In the genomic region with DNA sequence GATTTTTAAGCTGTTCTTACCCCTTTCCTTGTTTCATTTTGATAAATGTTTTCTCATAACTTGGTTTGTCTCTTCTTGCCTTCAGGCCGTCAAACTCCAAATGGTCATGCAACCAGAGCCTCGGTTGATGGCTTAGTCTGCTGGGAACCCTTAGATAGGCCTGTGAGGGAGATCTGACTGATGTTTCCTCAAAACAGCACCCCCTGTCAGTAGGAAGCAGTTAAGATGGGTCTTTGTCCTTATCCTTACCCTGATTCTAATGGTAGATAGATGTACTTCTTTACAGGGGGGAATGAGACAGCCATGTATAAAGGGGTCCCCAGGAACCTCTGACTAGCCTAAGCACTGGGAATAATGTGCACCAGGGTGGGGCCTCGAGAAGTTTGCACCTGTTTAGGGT, we compare ENCODE assay signal across 1 cellular context.
TF ChIP-seq lines count a peak whose summit lies in the region.

No MANE protein-coding gene starts in this region.

TF ChIP-seq in HCT116, 20 proteins besides CTCF, POLR2A, EP300 and RAD21 (continued from another document):
- no peak for TF ChIP-seq SRF (IDR thresholded peaks at IDR 0.05; ENCODE audit: low read depth)
- no peak for TF ChIP-seq CEBPB (IDR thresholded peaks at IDR 0.05; ENCODE audit: low read depth)
- TF ChIP-seq JUND (IDR thresholded peaks at IDR 0.05), result no peak
- TF ChIP-seq, protein P1, sequence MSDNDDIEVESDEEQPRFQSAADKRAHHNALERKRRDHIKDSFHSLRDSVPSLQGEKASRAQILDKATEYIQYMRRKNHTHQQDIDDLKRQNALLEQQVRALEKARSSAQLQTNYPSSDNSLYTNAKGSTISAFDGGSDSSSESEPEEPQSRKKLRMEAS (IDR thresholded peaks at IDR 0.05), result no peak
- no peak for TF ChIP-seq EZH2phosphoT487 (IDR thresholded peaks at IDR 0.05; ENCODE audit: borderline replicate concordance)
- TF ChIP-seq, protein P2, sequence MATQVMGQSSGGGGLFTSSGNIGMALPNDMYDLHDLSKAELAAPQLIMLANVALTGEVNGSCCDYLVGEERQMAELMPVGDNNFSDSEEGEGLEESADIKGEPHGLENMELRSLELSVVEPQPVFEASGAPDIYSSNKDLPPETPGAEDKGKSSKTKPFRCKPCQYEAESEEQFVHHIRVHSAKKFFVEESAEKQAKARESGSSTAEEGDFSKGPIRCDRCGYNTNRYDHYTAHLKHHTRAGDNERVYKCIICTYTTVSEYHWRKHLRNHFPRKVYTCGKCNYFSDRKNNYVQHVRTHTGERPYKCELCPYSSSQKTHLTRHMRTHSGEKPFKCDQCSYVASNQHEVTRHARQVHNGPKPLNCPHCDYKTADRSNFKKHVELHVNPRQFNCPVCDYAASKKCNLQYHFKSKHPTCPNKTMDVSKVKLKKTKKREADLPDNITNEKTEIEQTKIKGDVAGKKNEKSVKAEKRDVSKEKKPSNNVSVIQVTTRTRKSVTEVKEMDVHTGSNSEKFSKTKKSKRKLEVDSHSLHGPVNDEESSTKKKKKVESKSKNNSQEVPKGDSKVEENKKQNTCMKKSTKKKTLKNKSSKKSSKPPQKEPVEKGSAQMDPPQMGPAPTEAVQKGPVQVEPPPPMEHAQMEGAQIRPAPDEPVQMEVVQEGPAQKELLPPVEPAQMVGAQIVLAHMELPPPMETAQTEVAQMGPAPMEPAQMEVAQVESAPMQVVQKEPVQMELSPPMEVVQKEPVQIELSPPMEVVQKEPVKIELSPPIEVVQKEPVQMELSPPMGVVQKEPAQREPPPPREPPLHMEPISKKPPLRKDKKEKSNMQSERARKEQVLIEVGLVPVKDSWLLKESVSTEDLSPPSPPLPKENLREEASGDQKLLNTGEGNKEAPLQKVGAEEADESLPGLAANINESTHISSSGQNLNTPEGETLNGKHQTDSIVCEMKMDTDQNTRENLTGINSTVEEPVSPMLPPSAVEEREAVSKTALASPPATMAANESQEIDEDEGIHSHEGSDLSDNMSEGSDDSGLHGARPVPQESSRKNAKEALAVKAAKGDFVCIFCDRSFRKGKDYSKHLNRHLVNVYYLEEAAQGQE (IDR thresholded peaks at IDR 0.05; ENCODE audit: low read depth), result no peak
- no peak for TF ChIP-seq EZH2 (IDR thresholded peaks at IDR 0.05)
